ENCODE assay signal across 25 cellular contexts in genomic region chr13:41206467-41206866, GRCh38.
"Had no signal": no experiment of that assay in that cellular context is flagged by ENCODE, and none has a peak within 500 bp of the region (broad histone marks: within the 10 kb centered on the region; RNA-seq: fewer than 3 reads in every experiment).

No MANE protein-coding gene starts in this region.

- ATAC-seq: effector memory CD8-positive, alpha-beta T cell; esophagus mucosa; gastrocnemius medialis; heart right ventricle; left cardiac atrium; left lung; left ventricle myocardium superior; lower lobe of right lung; mucosa of descending colon had no signal

- DNase-seq: colonic mucosa; cortex of kidney; effector CD8-positive, alpha-beta T cell; effector memory CD8-positive, alpha-beta T cell; endodermal cell; erythroblast; esophagus squamous epithelium; foreskin fibroblast; foreskin melanocyte; gastrocnemius medialis; glutamatergic neuron; head of caudate nucleus; heart right ventricle; hippocampal formation; left cardiac atrium; left lung; left ventricle myocardium superior; lower lobe of right lung; mesenchymal stem cell; mucosa of descending colon had no signal

- H3K27ac ChIP-seq: colonic mucosa, epithelial cell of prostate, esophagus squamous epithelium, gastrocnemius medialis, heart right ventricle, left lung, lower lobe of right lung had no signal

- H3K27me3 ChIP-seq: colonic mucosa, esophagus squamous epithelium, gastrocnemius medialis, heart right ventricle, left lung had no signal

- H3K9me3 ChIP-seq: colonic mucosa had no signal

- FAIRE-seq: endometrium, islet of Langerhans, keratinocyte had no signal

- H3K36me3 ChIP-seq: colonic mucosa, esophagus squamous epithelium, gastrocnemius medialis, heart right ventricle, left lung, lower lobe of right lung had no signal

- H3K4me3 ChIP-seq: colonic mucosa, esophagus squamous epithelium, gastrocnemius medialis, heart right ventricle, left lung, lower lobe of right lung, mucosa of descending colon had no signal

- H3K4me1 ChIP-seq: colonic mucosa, esophagus squamous epithelium, gastrocnemius medialis, heart right ventricle, left lung, lower lobe of right lung had no signal
